ENCODE assay signal across 1 cellular context in genomic region chr7:151632750-151633515, GRCh38.
TF ChIP-seq lines count a peak whose summit lies in the region.

No MANE protein-coding gene starts in this region.

TF ChIP-seq in K562, 482 proteins besides CTCF, POLR2A, EP300 and RAD21 (continued from another document and continues in another):
- TF ChIP-seq MLLT1 (IDR thresholded peaks at IDR 0.05), result no peak
- peak; percentile 85 for TF ChIP-seq NFE2 (IDR thresholded peaks at IDR 0.05; ENCODE audit: low read depth)
- TF ChIP-seq GATAD2B (IDR thresholded peaks at IDR 0.05; ENCODE audit: borderline replicate concordance), result no peak
- TF ChIP-seq ARHGAP35 (IDR thresholded peaks at IDR 0.05; ENCODE audit: partially characterized antibody), result no peak
- no peak for TF ChIP-seq POLR2G (IDR thresholded peaks at IDR 0.05; ENCODE audit: low read depth, low read length)
- TF ChIP-seq MAFF (IDR thresholded peaks at IDR 0.05; ENCODE audit: low read length), result peak; percentile 61; the same call in 1 of the 2 replicates
- TF ChIP-seq ZBTB5 (IDR thresholded peaks at IDR 0.05), result no peak
- peak; percentile 54; the same call in 1 of the 2 replicates for TF ChIP-seq ZFX (CRISPR knock-in tag; IDR thresholded peaks at IDR 0.05)
- no peak for TF ChIP-seq JUNB (CRISPR knock-in tag; conservative IDR thresholded peaks at IDR 0.05)
- TF ChIP-seq HMG20B (CRISPR knock-in tag; IDR thresholded peaks at IDR 0.05), result no peak
- TF ChIP-seq CREB3L1 (IDR thresholded peaks at IDR 0.05; ENCODE audit: borderline replicate concordance, low read depth), result 0 out of 2 replicates have a peak, but pooled peaks have one; percentile 33
- TF ChIP-seq ZNF175 (CRISPR knock-in tag; IDR thresholded peaks at IDR 0.05; ENCODE audit: low read depth), result no peak
- no peak for TF ChIP-seq ZC3H4 (CRISPR knock-in tag; IDR thresholded peaks at IDR 0.05; ENCODE audit: borderline replicate concordance)
- TF ChIP-seq BRF1 (IDR thresholded peaks at IDR 0.05; ENCODE audit: borderline replicate concordance, extremely low read depth, insufficient read length), result no peak
- TF ChIP-seq MNT (conservative IDR thresholded peaks at IDR 0.05), result no peak
- no peak for TF ChIP-seq ZNF717 (CRISPR knock-in tag; IDR thresholded peaks at IDR 0.05)
- TF ChIP-seq XRCC3 (IDR thresholded peaks at IDR 0.05), result no peak
- TF ChIP-seq NUFIP1 (IDR thresholded peaks at IDR 0.05; ENCODE audit: partially characterized antibody), result no peak
- TF ChIP-seq ID3 (CRISPR knock-in tag; IDR thresholded peaks at IDR 0.05), result no peak
- 0 out of 2 replicates have a peak, but pooled peaks have one; percentile 40 for TF ChIP-seq ID3 (tag; IDR thresholded peaks at IDR 0.05)
- TF ChIP-seq GMEB1 (CRISPR knock-in tag; IDR thresholded peaks at IDR 0.05), result no peak
- TF ChIP-seq TCFL5 (CRISPR knock-in tag; conservative IDR thresholded peaks at IDR 0.05), result no peak
- no peak for TF ChIP-seq PCBP1 (IDR thresholded peaks at IDR 0.05; ENCODE audit: low read depth, low read length, poor library complexity, severe bottlenecking)
- no peak for TF ChIP-seq ZNF121 (CRISPR knock-in tag; conservative IDR thresholded peaks at IDR 0.05)
- 0 out of 2 replicates have a peak, but pooled peaks have one; percentile 21 for TF ChIP-seq MAX (CRISPR knock-in tag; IDR thresholded peaks at IDR 0.05)
- TF ChIP-seq ZBTB26 (CRISPR knock-in tag; IDR thresholded peaks at IDR 0.05), result no peak
- peak; percentile 27; the same call in 1 of the 2 replicates for TF ChIP-seq RB1 (IDR thresholded peaks at IDR 0.05; ENCODE audit: low read depth)
- TF ChIP-seq CREM (IDR thresholded peaks at IDR 0.05; ENCODE audit: low read depth), result peak; percentile 38; the same call in 1 of the 2 replicates
- no peak for TF ChIP-seq ZNF436 (CRISPR knock-in tag; IDR thresholded peaks at IDR 0.05)
- no peak for TF ChIP-seq CXXC5 (CRISPR knock-in tag; IDR thresholded peaks at IDR 0.05)
- TF ChIP-seq BCL6 (CRISPR knock-in tag; IDR thresholded peaks at IDR 0.05), result no peak
- no peak for TF ChIP-seq ESRRB (CRISPR knock-in tag; IDR thresholded peaks at IDR 0.05; ENCODE audit: borderline replicate concordance)
- TF ChIP-seq ZBTB11 (CRISPR knock-in tag; IDR thresholded peaks at IDR 0.05), result no peak; a peak in 1 of 6 replicates
- no peak for TF ChIP-seq SIX5 (IDR thresholded peaks at IDR 0.05; ENCODE audit: borderline replicate concordance in 1 of 2, insufficient read depth in 1 of 2, low read depth in 1 of 2, low read length in 2 of 2)
- TF ChIP-seq ARID2 (IDR thresholded peaks at IDR 0.05), result no peak
- no peak for TF ChIP-seq FOXO4 (CRISPR knock-in tag; IDR thresholded peaks at IDR 0.05)
- no peak for TF ChIP-seq ARNT (IDR thresholded peaks at IDR 0.05)
- TF ChIP-seq TAF9B (IDR thresholded peaks at IDR 0.05; ENCODE audit: partially characterized antibody), result no peak
- no peak for TF ChIP-seq ZKSCAN3 (CRISPR knock-in tag; IDR thresholded peaks at IDR 0.05)
- no peak for TF ChIP-seq ELF1 (tag; IDR thresholded peaks at IDR 0.05)
- TF ChIP-seq C11orf30 (IDR thresholded peaks at IDR 0.05; ENCODE audit: low read depth), result peak; percentile 72
- TF ChIP-seq SPI1 (IDR thresholded peaks at IDR 0.05; ENCODE audit: borderline replicate concordance, low read depth, low read length), result peak; percentile 99
- no peak for TF ChIP-seq E2F1 (CRISPR knock-in tag; IDR thresholded peaks at IDR 0.05)
